ENCODE assay signal across 7 cellular contexts in genomic region chr3:138594150-138594934, GRCh38.
DNase-seq lines count a peak whose midpoint lies in the region; ATAC-seq lines count a peak whose summit lies in the region.

Gene CEP70, minus strand, starts transcription at chr3:138594260. Its CDS starts 21,333 bp downstream, at chr3:138572927.

- peaks cover 7% of the 10 kb centered on the region for H3K9me3 Mint-ChIP-seq in T-helper 2 cell treated with Interferon-gamma antibody and Interleukin-4, amounts not matched to agents 5 μg/mL and 100 μg/mL, for 36 hours
- no peaks in the 10 kb centered on the region for H3K9me3 Mint-ChIP-seq in central memory CD8-positive, alpha-beta T cell

- H3K36me3 Mint-ChIP-seq in T-helper 2 cell treated with Interferon-gamma antibody and Interleukin-4, amounts not matched to agents 5 μg/mL and 100 μg/mL, for 36 hours (ENCODE audit: low read depth): peaks cover 1% of the 10 kb centered on the region
- peaks cover 8% of the 10 kb centered on the region for H3K36me3 Mint-ChIP-seq in central memory CD8-positive, alpha-beta T cell (ENCODE audit: insufficient read depth)

- ATAC-seq in GM18873 (IDR thresholded peaks at IDR 0.05; ENCODE audit: low FRiP score, unreplicated experiment) (peak; percentile 86), HG03108 (IDR thresholded peaks at IDR 0.05; ENCODE audit: unreplicated experiment) (peak; percentile 85)
- peak; percentile 96 for ATAC-seq in central memory CD8-positive, alpha-beta T cell (replicated peaks; ENCODE audit: extremely low read depth, poor library complexity, severe bottlenecking)

- H3K4me3 Mint-ChIP-seq in T-helper 2 cell treated with Interferon-gamma antibody and Interleukin-4, amounts not matched to agents 5 μg/mL and 100 μg/mL, for 36 hours: peak within 1 kb of the TSS; percentile 93
- H3K4me3 Mint-ChIP-seq in central memory CD8-positive, alpha-beta T cell: peak within 1 kb of the TSS; percentile 93

- H3K27ac Mint-ChIP-seq in T-helper 2 cell treated with Interferon-gamma antibody and Interleukin-4, amounts not matched to agents 5 μg/mL and 100 μg/mL, for 36 hours: peak within 1 kb of the TSS; percentile 95
- H3K27ac Mint-ChIP-seq in central memory CD8-positive, alpha-beta T cell (ENCODE audit: low read depth): peak within 1 kb of the TSS; percentile 94

- no peaks in the 10 kb centered on the region for H3K27me3 Mint-ChIP-seq in T-helper 2 cell treated with Interferon-gamma antibody and Interleukin-4, amounts not matched to agents 5 μg/mL and 100 μg/mL, for 36 hours (ENCODE audit: low read depth)
- no peaks in the 10 kb centered on the region for H3K27me3 Mint-ChIP-seq in central memory CD8-positive, alpha-beta T cell

- peaks cover 15% of the 10 kb centered on the region for H3K4me1 Mint-ChIP-seq in T-helper 2 cell treated with Interferon-gamma antibody and Interleukin-4, amounts not matched to agents 5 μg/mL and 100 μg/mL, for 36 hours (ENCODE audit: low read depth)
- H3K4me1 Mint-ChIP-seq in central memory CD8-positive, alpha-beta T cell: peaks cover 6% of the 10 kb centered on the region

- peak; percentile 87 for DNase-seq in T-helper 2 cell treated with Interferon-gamma antibody and Interleukin-4, amounts not matched to agents 5 μg/mL and 100 μg/mL, for 36 hours (ENCODE audit: low spot score)
- DNase-seq in central memory CD8-positive, alpha-beta T cell (ENCODE audit: low spot score in 2 of 2): peak; percentile 79 to 87
- DNase-seq in kidney tubule cell (ENCODE audit: low spot score) (peak; percentile 97), midbrain (lab: John Stamatoyannopoulos, UW) (no peak)
- peak; percentile 87 for DNase-seq in stimulated activated CD4-positive, alpha-beta T cell treated with anti-CD3 and anti-CD28 coated beads, Interleukin-1b, Interleukin-23, amount 100 ng/mL, for 48 hours
